In genomic region chr16:56866955-56867830, GRCh38 we compare ENCODE assay signal across 8 cellular contexts. TPM values are rescaled to one million over a fixed set of nuclear protein-coding genes. Genes with fewer than 3 reads are reported as not detected.
A peak's percentile ranks its signal among the peaks of the same experiment; 100 is the strongest.
DNase-seq lines count a peak whose midpoint lies in the region; ATAC-seq and TF ChIP-seq lines count a peak whose summit lies in the region.

No MANE protein-coding gene starts in this region.

- POLR2A ChIA-PET in naive thymus-derived CD4-positive, alpha-beta T cell (lab: Charles Lee) = interaction anchor here (2.2 kb wide), 1 partner anchor 64 kb away, joined by 5 read pairs; the partner anchor contains the start of gene HERPUD1

- H3K27ac ChIP-seq in esophagus muscularis mucosa (replicated peaks in 1 of 4) (no peak overlapping the region), aorta (ENCODE audit: low read depth in 1 of 2, low read length in 2 of 2) (no peak overlapping the region)
- H3K27ac ChIP-seq in naive thymus-derived CD4-positive, alpha-beta T cell (ENCODE audit: low read depth, low read length) = no peak overlapping the region

- no peak overlapping the region for H3K4me3 Mint-ChIP-seq in activated CD4-positive, alpha-beta T cell treated with anti-CD3 and anti-CD28 coated beads, Interleukin-2, amount 10 ng/mL, durations not matched to agents 24 days and 14 days
- H3K4me3 Mint-ChIP-seq in naive thymus-derived CD4-positive, alpha-beta T cell = no peak overlapping the region

- no peaks in the 10 kb centered on the region for H3K27me3 ChIP-seq in esophagus muscularis mucosa
- no peaks in the 10 kb centered on the region for H3K27me3 ChIP-seq in naive thymus-derived CD4-positive, alpha-beta T cell (ENCODE audit: control insufficient read depth in 2 of 2, insufficient read depth in 2 of 2, low read length in 2 of 2)
- H3K27me3 ChIP-seq in aorta (ENCODE audit: control insufficient read depth in 1 of 2, insufficient read depth in 2 of 2, low read length in 1 of 2) = no peaks in the 10 kb centered on the region

- DNase-seq in A172 (ENCODE audit: low spot score) = peak; percentile 58
- peak; percentile 63 for DNase-seq in EL
- peak; percentile 53 for DNase-seq in NCI-H146 (lab: John Stamatoyannopoulos, UW)
- peak; percentile 84 for DNase-seq in activated CD4-positive, alpha-beta T cell treated with anti-CD3 and anti-CD28 coated beads, Interleukin-2, amount 10 ng/mL, durations not matched to agents 24 days and 14 days
- no peak for DNase-seq in esophagus muscularis mucosa (ENCODE audit: extremely low spot score)
- peak in 7 of 9 donors; percentile 45 to 68 (median 56) for DNase-seq in naive thymus-derived CD4-positive, alpha-beta T cell
- DNase-seq in aorta = no peak

- H3K36me3 ChIP-seq in esophagus muscularis mucosa (no peaks in the 10 kb centered on the region), aorta (ENCODE audit: control insufficient read depth in 1 of 2, insufficient read depth in 2 of 2, low read length in 1 of 2) (no peaks in the 10 kb centered on the region)
- H3K36me3 ChIP-seq in naive thymus-derived CD4-positive, alpha-beta T cell (ENCODE audit: control insufficient read depth in 2 of 3, insufficient read depth in 3 of 3, low read length in 3 of 3) = no peaks in the 10 kb centered on the region

- TF ChIP-seq POLR2A in esophagus muscularis mucosa (IDR thresholded peaks at IDR 0.05; ENCODE audit: low read depth) = no peak

- H3K4me3 ChIP-seq in esophagus muscularis mucosa (no peak overlapping the region), aorta (ENCODE audit: low read length in 2 of 2) (no peak overlapping the region)
- H3K4me3 ChIP-seq in naive thymus-derived CD4-positive, alpha-beta T cell (ENCODE audit: low read length) = no peak overlapping the region

- peak; percentile 72 to 82 (median 72) for TF ChIP-seq CTCF in esophagus muscularis mucosa (IDR thresholded peaks at IDR 0.05)

- H3K36me3 Mint-ChIP-seq in activated CD4-positive, alpha-beta T cell treated with anti-CD3 and anti-CD28 coated beads, Interleukin-2, amount 10 ng/mL, durations not matched to agents 24 days and 14 days (ENCODE audit: low read depth) = no peaks in the 10 kb centered on the region
- H3K36me3 Mint-ChIP-seq in naive thymus-derived CD4-positive, alpha-beta T cell = no peaks in the 10 kb centered on the region

- H3K4me1 ChIP-seq in esophagus muscularis mucosa = peaks cover 4 to 9% (median 7%) of the 10 kb centered on the region in 4 donors
- H3K4me1 ChIP-seq in naive thymus-derived CD4-positive, alpha-beta T cell (ENCODE audit: control insufficient read depth in 2 of 2, insufficient read depth in 2 of 2, low read length in 2 of 2) = peaks cover 0 to 14% of the 10 kb centered on the region in 2 donors
- no peaks in the 10 kb centered on the region for H3K4me1 ChIP-seq in aorta (ENCODE audit: control insufficient read depth in 1 of 2, insufficient read depth in 2 of 2, low read length in 2 of 2)

- H3K9me3 ChIP-seq in esophagus muscularis mucosa = no peaks in the 10 kb centered on the region
- no peaks in the 10 kb centered on the region for H3K9me3 ChIP-seq in naive thymus-derived CD4-positive, alpha-beta T cell (ENCODE audit: control insufficient read depth in 2 of 3, low read length in 3 of 3)
- no peaks in the 10 kb centered on the region for H3K9me3 ChIP-seq in aorta (ENCODE audit: control insufficient read depth, low read length)

- H3K27ac Mint-ChIP-seq in activated CD4-positive, alpha-beta T cell treated with anti-CD3 and anti-CD28 coated beads, Interleukin-2, amount 10 ng/mL, durations not matched to agents 24 days and 14 days = no peak overlapping the region
- peak overlapping the region in 2 of 9 donors; percentile 70 to 82 for H3K27ac Mint-ChIP-seq in naive thymus-derived CD4-positive, alpha-beta T cell

- no peaks in the 10 kb centered on the region for H3K27me3 Mint-ChIP-seq in activated CD4-positive, alpha-beta T cell treated with anti-CD3 and anti-CD28 coated beads, Interleukin-2, amount 10 ng/mL, durations not matched to agents 24 days and 14 days
- H3K27me3 Mint-ChIP-seq in naive thymus-derived CD4-positive, alpha-beta T cell = no peaks in the 10 kb centered on the region

- peaks cover 19% of the 10 kb centered on the region for H3K4me1 Mint-ChIP-seq in activated CD4-positive, alpha-beta T cell treated with anti-CD3 and anti-CD28 coated beads, Interleukin-2, amount 10 ng/mL, durations not matched to agents 24 days and 14 days
- peaks cover 0 to 19% (median 16%) of the 10 kb centered on the region in 7 donors for H3K4me1 Mint-ChIP-seq in naive thymus-derived CD4-positive, alpha-beta T cell

- peak; percentile 55 for ATAC-seq in naive thymus-derived CD4-positive, alpha-beta T cell
- ATAC-seq in aorta (ENCODE audit: low FRiP score) = peak; percentile 72
- ATAC-seq in GM21529 (IDR thresholded peaks at IDR 0.05; ENCODE audit: unreplicated experiment) = no peak

- no peaks in the 10 kb centered on the region for H3K9me3 Mint-ChIP-seq in activated CD4-positive, alpha-beta T cell treated with anti-CD3 and anti-CD28 coated beads, Interleukin-2, amount 10 ng/mL, durations not matched to agents 24 days and 14 days
- no peaks in the 10 kb centered on the region for H3K9me3 Mint-ChIP-seq in naive thymus-derived CD4-positive, alpha-beta T cell

- 40% methylated on average over 16 of the region's 23 CpGs for WGBS in esophagus muscularis mucosa
- 51% methylated on average over 23 of the region's 23 CpGs for WGBS in aorta, 2 donors

- TF ChIP-seq EP300 in esophagus muscularis mucosa (IDR thresholded peaks at IDR 0.05) = no peak

- intact Hi-C loops in activated CD4-positive, alpha-beta T cell treated with anti-CD3 and anti-CD28 coated beads, Interleukin-2, amount 10 ng/mL, durations not matched to agents 24 days and 14 days (cut with micrococcal nuclease) = loop anchor here (1.0 to 10.0 kb wide), 3 partner anchors 66 to 292 kb away; partner anchors contain the start of gene HERPUD1
- intact Hi-C loops in esophagus muscularis mucosa (cut with DNase I) (loop anchor here (5.0 kb wide), 3 partner anchors 65 to 180 kb away; partner anchors contain the start of gene HERPUD1), aorta (cut with DNase I) (loop anchor here (5.0 kb wide), 3 partner anchors 85 to 300 kb away; no protein-coding TSS in a partner anchor)
- intact Hi-C loops in naive thymus-derived CD4-positive, alpha-beta T cell (cut with micrococcal nuclease) = loop anchor here (1.0 to 10.0 kb wide), 6 partner anchors 44 to 301 kb away; partner anchors contain the start of gene HERPUD1 (in 2 of the 2)

- CTCF ChIA-PET in naive thymus-derived CD4-positive, alpha-beta T cell (lab: Charles Lee) = interaction anchor here (0.6 to 2.0 kb wide), 9 partner anchors 25 to 820 kb away, joined by 3 to 18 read pairs (median 3); no protein-coding TSS in a partner anchor

RNA-seq across cellular contexts. Expression of gene SLC12A3, which starts 2.2 kb away (rescaled TPM):
- not detected in 2 replicates for total RNA-seq in A172 (2014; rRNA removed; shearing (Covaris generic))
- total RNA-seq in activated CD4-positive, alpha-beta T cell treated with anti-CD3 and anti-CD28 coated beads, Interleukin-2, amount 10 ng/mL, durations not matched to agents 24 days and 14 days = not detected in 2 replicates
- total RNA-seq in esophagus muscularis mucosa (not detected), aorta (not detected)
- under 1 TPM in 2 of 5 experiments, not detected in 3; 0.08 to 0.49 TPM for total RNA-seq in naive thymus-derived CD4-positive, alpha-beta T cell
- polyA plus RNA-seq in naive thymus-derived CD4-positive, alpha-beta T cell = not detected
- not detected for polyA plus RNA-seq in aorta

Comparison
In these comparisons a context has a peak if more than half of its experiments do, and no peak if none do; other contexts are left out.
1. DNase-seq: peak in A172 (single experiment), EL (single experiment), NCI-H146 (single experiment), activated CD4-positive, alpha-beta T cell treated with anti-CD3 and anti-CD28 coated beads, Interleukin-2, amount 10 ng/mL, durations not matched to agents 24 days and 14 days (single experiment) and naive thymus-derived CD4-positive, alpha-beta T cell (7 of 9); none in esophagus muscularis mucosa (single experiment) and aorta (0 of 2).